In the genomic region with DNA sequence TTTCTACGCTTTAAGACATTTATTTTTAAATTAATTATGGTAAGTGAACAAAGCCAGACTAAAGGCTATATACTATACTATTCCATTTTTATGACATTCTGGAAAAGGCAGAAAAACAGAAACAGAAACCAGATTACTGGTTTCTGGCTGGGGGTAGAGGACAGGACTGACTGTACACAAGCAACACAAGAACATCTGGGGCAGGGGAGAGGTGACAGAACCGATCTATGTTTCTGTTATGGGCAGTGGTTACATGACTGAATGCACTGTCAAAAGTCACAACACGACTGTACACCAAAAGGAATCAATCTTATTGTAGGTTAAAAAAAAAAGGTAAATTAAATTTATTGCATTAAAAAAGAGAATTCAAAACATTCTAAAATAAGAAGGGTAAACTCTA, we compare ENCODE assay signal across 12 cellular contexts.
DNase-seq lines count a peak whose midpoint lies in the region; ATAC-seq and TF ChIP-seq lines count a peak whose summit lies in the region.
"Had no signal": no experiment of that assay in that cellular context is flagged by ENCODE, and none has a peak within 500 bp of the region (broad histone marks: within the 10 kb centered on the region; RNA-seq: fewer than 3 reads in every experiment).

No MANE protein-coding gene starts in this region.

- H3K9me3 Mint-ChIP-seq in immature natural killer cell: no peaks in the 10 kb centered on the region

- no peak overlapping the region for H3K27ac ChIP-seq in foreskin keratinocyte
- H3K27ac ChIP-seq: left ventricle myocardium inferior had no signal

- peaks cover 0 to 2% (median 0%) of the 10 kb centered on the region in 3 donors for H3K27me3 Mint-ChIP-seq in immature natural killer cell (ENCODE audit: low read depth in 3 of 3)

- H3K4me1 ChIP-seq in foreskin keratinocyte: no peaks in the 10 kb centered on the region
- H3K4me1 ChIP-seq: left ventricle myocardium inferior had no signal

- peak overlapping the region; percentile 6 to 74 (median 62) for H3K4me3 Mint-ChIP-seq in immature natural killer cell

- peak overlapping the region; percentile 22 to 90 (median 82) for H3K27ac Mint-ChIP-seq in immature natural killer cell

- peaks cover 17 to 51% (median 22%) of the 10 kb centered on the region in 3 donors for H3K36me3 Mint-ChIP-seq in immature natural killer cell

- peaks cover 34 to 59% of the 10 kb centered on the region in 2 donors for H3K4me1 Mint-ChIP-seq in immature natural killer cell

- TF ChIP-seq CTCF in foreskin keratinocyte (conservative IDR thresholded peaks at IDR 0.05): no peak

- DNase-seq in immature natural killer cell (peak; percentile 18 to 34 (median 24)), foreskin keratinocyte (no peak), nucleus accumbens (lab: John Stamatoyannopoulos, UW) (no peak), NCI-H446 treated with DMSO at 0.1 percent for 48 hours (lab: John Stamatoyannopoulos, UW) (no peak), glomerular visceral epithelial cell (ENCODE audit: extremely low spot score) (no peak)
- DNase-seq: amygdala, left ventricle myocardium inferior, MV-4-11, right cardiac atrium had no signal

- ATAC-seq in GM18868 (IDR thresholded peaks at IDR 0.05; ENCODE audit: unreplicated experiment): peak; percentile 78
- peak; percentile 92 for ATAC-seq in GM21447 (IDR thresholded peaks at IDR 0.05; ENCODE audit: unreplicated experiment)
- peak; percentile 87 for ATAC-seq in HG03378 (IDR thresholded peaks at IDR 0.05; ENCODE audit: unreplicated experiment)
- ATAC-seq in foreskin keratinocyte: no peak

- no peaks in the 10 kb centered on the region for H3K27me3 ChIP-seq in foreskin keratinocyte

Comparison
In these comparisons a context has a peak if more than half of its experiments do, and no peak if none do; other contexts are left out.
1. DNase-seq: peak in immature natural killer cell (3 of 3); none in foreskin keratinocyte (0 of 2), nucleus accumbens (0 of 56), NCI-H446 treated with DMSO at 0.1 percent for 48 hours (single experiment) and glomerular visceral epithelial cell (single experiment).